In genomic region chr1:153260473-153260979, GRCh38 we compare ENCODE assay signal across 1 cellular context.
TF ChIP-seq lines count a peak whose summit lies in the region.

No MANE protein-coding gene starts in this region.

TF ChIP-seq in SK-N-SH treated with all-trans-retinoic acid at 6 μM for 48 hours, 23 proteins besides CTCF, POLR2A, EP300 and RAD21 (continued from another document):
- TF ChIP-seq CREB5 (CRISPR knock-in tag; IDR thresholded peaks at IDR 0.05; ENCODE audit: low read depth) = no peak
- no peak for TF ChIP-seq RARB (CRISPR knock-in tag; IDR thresholded peaks at IDR 0.05)
- no peak for TF ChIP-seq ZFP30 (CRISPR knock-in tag; IDR thresholded peaks at IDR 0.05)
- no peak for TF ChIP-seq BACH2 (CRISPR knock-in tag; IDR thresholded peaks at IDR 0.05; ENCODE audit: borderline replicate concordance)
- TF ChIP-seq ZFP3 (CRISPR knock-in tag; IDR thresholded peaks at IDR 0.05) = no peak
- TF ChIP-seq ZNF70 (CRISPR knock-in tag; IDR thresholded peaks at IDR 0.05) = no peak
- TF ChIP-seq POU6F1 (CRISPR knock-in tag; IDR thresholded peaks at IDR 0.05; ENCODE audit: borderline replicate concordance, low read depth) = no peak
